Comparison of ENCODE assay signal across 8 cellular contexts in the genomic region with DNA sequence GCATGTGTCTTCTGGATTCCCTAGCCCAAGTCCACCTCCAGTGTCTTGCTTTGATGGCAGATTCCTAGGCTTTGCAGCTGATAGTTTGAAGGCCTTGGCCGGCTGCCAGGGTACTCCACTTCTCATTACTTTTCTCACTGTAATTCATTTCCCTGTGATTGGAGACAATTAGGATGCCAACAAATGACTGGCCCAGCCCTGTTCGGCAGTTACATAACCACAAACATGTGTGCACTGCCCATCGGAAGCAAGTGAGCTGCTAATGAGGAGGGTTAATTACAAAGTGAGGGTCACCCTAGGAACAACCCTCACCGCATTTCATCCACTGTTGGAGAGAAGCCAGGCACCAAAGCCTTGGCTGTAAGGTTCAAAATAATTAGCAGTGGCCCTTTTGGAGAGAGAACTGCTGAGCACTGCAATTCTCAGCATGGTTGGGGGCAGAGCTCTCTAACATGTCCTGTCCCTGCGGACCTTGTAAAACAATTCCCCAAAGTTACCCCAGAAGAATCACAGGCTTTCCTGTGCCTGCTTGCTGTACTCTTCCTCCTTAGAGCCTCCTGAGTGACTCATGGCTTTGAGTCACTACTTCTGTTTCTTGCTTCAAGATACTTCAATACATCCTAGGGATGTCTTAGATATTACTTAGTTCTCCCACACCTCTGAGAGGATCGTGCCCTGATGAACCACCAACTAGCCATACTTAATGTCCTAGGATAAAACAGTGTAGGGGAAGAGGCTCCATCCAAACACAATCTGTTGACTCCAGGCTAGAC.
DNase-seq lines count a peak whose midpoint lies in the region; ATAC-seq lines count a peak whose summit lies in the region.

No MANE protein-coding gene starts in this region.

- no peaks in the 10 kb centered on the region for H3K36me3 ChIP-seq in adipocyte (ENCODE audit: control insufficient read depth, insufficient read depth, low read length, severe bottlenecking)

- peaks cover 32% of the 10 kb centered on the region for H3K27me3 ChIP-seq in adipocyte (replicated peaks; ENCODE audit: control insufficient read depth, insufficient read depth, low read length)

- ATAC-seq in HG02973 (IDR thresholded peaks at IDR 0.05; ENCODE audit: unreplicated experiment), result no peak
- no peak for ATAC-seq in GM19328 (IDR thresholded peaks at IDR 0.05; ENCODE audit: unreplicated experiment)
- no peak for ATAC-seq in GM21737 (IDR thresholded peaks at IDR 0.05; ENCODE audit: unreplicated experiment)

- no peak overlapping the region for H3K9ac ChIP-seq in adipocyte (ENCODE audit: low read length)

- H3K9me3 ChIP-seq in adipocyte (ENCODE audit: control insufficient read depth, low read length), result peaks cover 11% of the 10 kb centered on the region

- DNase-seq in ELR (ENCODE audit: low read depth) (peak; percentile 73), NCI-H1417 treated with DMSO at 0.1 percent for 48 hours (lab: John Stamatoyannopoulos, UW) (peak; percentile 37), adipocyte (ENCODE audit: low read depth) (peak; percentile 19), myocyte (ENCODE audit: low read depth) (peak; percentile 28)
- no peak for DNase-seq in central memory CD4-positive, alpha-beta T cell

- H3K4me3 ChIP-seq in adipocyte (ENCODE audit: low read length), result no peak overlapping the region

- H3K4me1 ChIP-seq in adipocyte (ENCODE audit: control insufficient read depth, insufficient read depth, low read length), result no peaks in the 10 kb centered on the region
